Comparison of ENCODE assay signal across 8 cellular contexts in genomic region chr19:7869453-7869909, GRCh38. TPM values are rescaled to one million over a fixed set of nuclear protein-coding genes. Genes with fewer than 3 reads are reported as not detected.
DNase-seq lines count a peak whose midpoint lies in the region; ATAC-seq, FAIRE-seq and TF ChIP-seq lines count a peak whose summit lies in the region.

No MANE protein-coding gene starts in this region.

- intact Hi-C loops in GM12878 (cut with micrococcal nuclease; ENCODE audit: unreplicated experiment) (loop anchor here (2.0 kb wide), 1 partner anchor 33 kb away; the partner anchor contains the start of gene MAP2K7), kidney (cut with DNase I) (no loop called here)

- RAD21 ChIA-PET in GM12878 (lab: Charles Lee; ENCODE audit: unreplicated experiment) = interaction anchor here (0.6 to 1.7 kb wide), 5 partner anchors 34 to 301 kb away, joined by 3 to 8 read pairs (median 3); partner anchors contain the start of genes MAP2K7, SNAPC2 and TRAPPC5

- H3K9me3 ChIP-seq in SK-N-SH (no peaks in the 10 kb centered on the region), GM12878 (replicated peaks; ENCODE audit: control insufficient read depth, insufficient read depth, low read length) (no peaks in the 10 kb centered on the region; the same call in 2 of the 3 replicates), kidney (ENCODE audit: control insufficient read depth in 1 of 2, low read length in 2 of 2) (no peaks in the 10 kb centered on the region)

- H3F3A ChIP-seq in SK-N-SH (replicated peaks; ENCODE audit: insufficient read depth) = peaks cover 14% of the 10 kb centered on the region

- H3K4me2 ChIP-seq in SK-N-SH (no peak overlapping the region), GM12878 (ENCODE audit: control insufficient read depth, insufficient read depth) (peak overlapping the region; percentile 95)

- no peak for ATAC-seq in SK-N-SH treated with all-trans-retinoic acid at 6 μM for 48 hours
- ATAC-seq in HG03439 (IDR thresholded peaks at IDR 0.05; ENCODE audit: unreplicated experiment) = peak; percentile 65
- peak; percentile 64 for ATAC-seq in GM12878

- CTCF ChIA-PET in SK-N-SH (lab: Yijun Ruan, JAX) (interaction anchor here (1.0 to 1.9 kb wide), 3 partner anchors 16 to 189 kb away, joined by 3 to 5 read pairs (median 3); partner anchors contain the start of gene TRAPPC5), GM12878 (lab: Yijun Ruan, JAX) (interaction anchor here (0.6 to 2.0 kb wide), 20 partner anchors 8 to 480 kb away, joined by 3 to 19 read pairs (median 3); partner anchors contain the start of genes FCER2, MAP2K7, PET100 and SNAPC2)

- no peak for TF ChIP-seq EP300 in SK-N-SH (IDR thresholded peaks at IDR 0.05; ENCODE audit: borderline replicate concordance in 1 of 2, low read depth in 1 of 2, low read length in 1 of 2)
- no peak for TF ChIP-seq EP300 in GM12878 (IDR thresholded peaks at IDR 0.05; ENCODE audit: borderline replicate concordance in 1 of 2, control insufficient read depth in 1 of 2, low read depth in 2 of 2, low read length in 2 of 2)

- no peak for TF ChIP-seq RAD21 in SK-N-SH (IDR thresholded peaks at IDR 0.05; ENCODE audit: low read length)
- TF ChIP-seq RAD21 in GM12878 (IDR thresholded peaks at IDR 0.05; ENCODE audit: insufficient read depth, low read depth, low read length) = no peak

- WGBS in SK-N-SH (ENCODE audit: low lambda C conversion rate) = 83% methylated on average over 16 of the region's 47 CpGs
- 3% methylated on average over 47 of the region's 47 CpGs for WGBS in GM12878 (ENCODE audit: insufficient coverage, insufficient replicate concordance, low lambda C conversion rate, missing lambda C conversion rate)

- in situ Hi-C loops in GM12878 (cut with MboI) = no loop called here

- peaks cover 0 to 26% of the 10 kb centered on the region in 2 experiments; a peak in 2 of 4 replicates for H3K4me1 ChIP-seq in SK-N-SH (ENCODE audit: control insufficient read depth in 1 of 2, insufficient read depth in 2 of 2, low read depth in 1 of 2, low read length in 1 of 2)
- peaks cover 12% of the 10 kb centered on the region; the same call in 1 of the 2 replicates for H3K4me1 ChIP-seq in GM12878 (ENCODE audit: control insufficient read depth, insufficient read depth, low read length)
- H3K4me1 ChIP-seq in kidney (ENCODE audit: control insufficient read depth in 1 of 2, insufficient read depth in 1 of 2, low read depth in 1 of 2, low read length in 2 of 2) = peaks cover 3 to 8% of the 10 kb centered on the region in 2 donors

- DNase-seq in SK-N-SH (peak; percentile 84), T1000 (lab: John Stamatoyannopoulos, UW) (peak; percentile 69), GM12878 (ENCODE audit: low read depth, low spot score) (no peak), kidney (peak; percentile 91), superior temporal gyrus (ENCODE audit: extremely low spot score) (no peak)
- peak; percentile 81 for DNase-seq in stimulated activated CD4-positive, alpha-beta T cell treated with anti-CD3 and anti-CD28 coated beads, Interleukin-4, amount 100 ng/mL, for 1 hour

- H4K20me1 ChIP-seq in SK-N-SH (ENCODE audit: insufficient read depth) (no peaks in the 10 kb centered on the region), GM12878 (ENCODE audit: control insufficient read depth, insufficient read depth) (no peaks in the 10 kb centered on the region)

- H3K4me3 ChIP-seq in SK-N-SH (ENCODE audit: low read depth in 2 of 2, low read length in 1 of 2) = no peak overlapping the region
- H3K4me3 ChIP-seq in GM12878 = peak overlapping the region; percentile 48; the same call in 1 of the 2 replicates
- H3K4me3 ChIP-seq in kidney (ENCODE audit: low read length in 2 of 2) = peak overlapping the region in 1 of 2 donors; percentile 43

- POLR2A ChIA-PET in SK-N-SH (lab: Yijun Ruan, JAX) = interaction anchor here (1.9 kb wide), 1 partner anchor 51 kb away, joined by 8 read pairs; the partner anchor contains the start of gene SNAPC2
- POLR2A ChIA-PET in GM12878 (lab: Charles Lee) = interaction anchor here (0.8 to 1.8 kb wide), 3 partner anchors 10 to 51 kb away, joined by 3 to 5 read pairs (median 4); partner anchors contain the start of gene SNAPC2

- no peak overlapping the region for H3K9ac ChIP-seq in SK-N-SH
- H3K9ac ChIP-seq in GM12878 (ENCODE audit: control insufficient read depth, insufficient read depth, low read length) = no peak overlapping the region
- H3K9ac ChIP-seq in kidney (ENCODE audit: low read length in 2 of 2) = no peak overlapping the region

- no peak for TF ChIP-seq POLR2A in GM12878 (IDR thresholded peaks at IDR 0.05; ENCODE audit: low read depth, low read length)

- no peaks in the 10 kb centered on the region for H3K79me2 ChIP-seq in SK-N-SH (ENCODE audit: insufficient read depth)
- H3K79me2 ChIP-seq in GM12878 (ENCODE audit: control insufficient read depth, insufficient read depth, low read length) = no peaks in the 10 kb centered on the region

- no peak overlapping the region for H2AFZ ChIP-seq in SK-N-SH (ENCODE audit: low read depth)
- peak overlapping the region; percentile 88 for H2AFZ ChIP-seq in GM12878 (ENCODE audit: control insufficient read depth, low read depth, low read length)

- H3K36me3 ChIP-seq in SK-N-SH (replicated peaks in 1 of 2; ENCODE audit: control insufficient read depth in 1 of 2, insufficient read depth in 2 of 2, low read length in 1 of 2) (no peaks in the 10 kb centered on the region), GM12878 (ENCODE audit: control insufficient read depth in 2 of 2, insufficient read depth in 2 of 2, low read length in 1 of 2) (no peaks in the 10 kb centered on the region), kidney (ENCODE audit: control insufficient read depth in 1 of 2, insufficient read depth in 2 of 2, low read length in 2 of 2) (no peaks in the 10 kb centered on the region)

- H3K9me2 ChIP-seq in SK-N-SH = no peaks in the 10 kb centered on the region

- H3K27ac ChIP-seq in SK-N-SH (ENCODE audit: low read depth in 2 of 2, low read length in 1 of 2) (no peak overlapping the region), GM12878 (ENCODE audit: control insufficient read depth, insufficient read depth) (no peak overlapping the region), kidney (ENCODE audit: low read depth in 2 of 2, low read length in 2 of 2) (peak overlapping the region in 1 of 2 donors; percentile 71)

- BruUV-seq in GM12878 (replicated peaks; lab: Mats Ljungman, UMichigan) = no TSS peak

- SMC1A ChIA-PET in GM12878 (lab: Charles Lee; ENCODE audit: uncharacterized antibody, unreplicated experiment) = interaction anchor here (1.1 kb wide), 1 partner anchor 188 kb away, joined by 3 read pairs; the partner anchor contains the start of gene TRAPPC5

- H3K27me3 ChIP-seq in SK-N-SH (ENCODE audit: insufficient read depth) (no peaks in the 10 kb centered on the region), GM12878 (replicated peaks in 1 of 2; ENCODE audit: control insufficient read depth in 2 of 2, insufficient read depth in 2 of 2, low read length in 1 of 2) (peaks cover 3% of the 10 kb centered on the region in 2 experiments; a peak in 3 of 4 replicates)

- peak; percentile 95 for FAIRE-seq in GM12878 (lab: Jason Lieb, UNC)
- FAIRE-seq in kidney (lab: Jason Lieb, UNC) = no peak

- TF ChIP-seq CTCF in SK-N-SH (IDR thresholded peaks at IDR 0.05) = no peak
- TF ChIP-seq CTCF in GM12878 (IDR thresholded peaks at IDR 0.05 in 2 of 3, conservative IDR thresholded peaks at IDR 0.05 in 1 of 3; ENCODE audit: control insufficient read depth in 2 of 3, extremely low read depth in 1 of 3, insufficient read depth in 1 of 3, low read depth in 3 of 3, low read length in 3 of 3) = no peak
- TF ChIP-seq CTCF in kidney (IDR thresholded peaks at IDR 0.05; ENCODE audit: borderline replicate concordance, extremely low read depth, insufficient read depth) = no peak

RNA-seq across cellular contexts. Expression of gene PRR36, which starts 4.7 kb away (rescaled TPM):
- 0.10 and 0.18 TPM in 2 replicates for polyA plus RNA-seq in SK-N-SH (2012; rRNA removed)
- 0.23 and 0.29 TPM in 2 replicates for polyA plus RNA-seq in SK-N-SH (2012; cell fraction: cytosol; rRNA removed)
- 1.1 and 1.5 TPM in 2 replicates for polyA plus RNA-seq in SK-N-SH (2012; cell fraction: nucleus; rRNA removed)
- total RNA-seq in GM12878 (2013; cell fraction: nucleolus; rRNA removed) = not detected in 2 replicates
- not detected in 2 replicates for total RNA-seq in GM12878 (2014; rRNA removed)
- not detected in 2 replicates for total RNA-seq in GM12878 (2014; rRNA removed; fragmentation: Illumina TruSeq; extraction: Trizol)
- total RNA-seq in GM12878 (2021) = 0.11 TPM in 1 of 2 replicates, not detected in the other
- not detected for polyA plus RNA-seq in GM12878 (2011; ENCODE audit: low read depth)
- polyA plus RNA-seq in GM12878 (2011; rRNA removed) = not detected in 2 replicates
- not detected in 2 replicates for polyA plus RNA-seq in GM12878 (2011; cell fraction: cytosol; rRNA removed)
- 0.03 TPM in 1 of 2 replicates, not detected in the other for polyA plus RNA-seq in GM12878 (2011; cell fraction: nucleus; rRNA removed)
- 0.08 and 0.14 TPM in 2 replicates for polyA plus RNA-seq in GM12878 (2012)
- polyA plus RNA-seq in GM12878 (2014; fragmentation: Illumina TruSeq; extraction: Trizol) = not detected in 2 replicates
- not detected for polyA plus RNA-seq in GM12878 (2014; fragmentation: Nextera tagmentation; extraction: Ambion mirVana)
- 0.04 TPM in 1 of 2 replicates, not detected in the other for polyA plus RNA-seq in GM12878 (2014; rRNA removed)
- polyA plus RNA-seq in GM12878 (2016; fragmentation: Nextera tagmentation; extraction: Ambion mirVana) = not detected
- not detected in 2 replicates for polyA minus RNA-seq in GM12878 (2011; rRNA and poly(A)+ RNA removed)
- polyA minus RNA-seq in GM12878 (2011; cell fraction: cytosol; rRNA and poly(A)+ RNA removed) = not detected in 2 replicates
- not detected in 2 replicates for polyA minus RNA-seq in GM12878 (2011; cell fraction: nucleus; rRNA and poly(A)+ RNA removed)
- 4.2 TPM for total RNA-seq in kidney
- 1.1 TPM for polyA plus RNA-seq in kidney (ENCODE audit: insufficient read depth, low read depth, low replicate concordance)

RNA-seq across cellular contexts. Expression of gene LRRC8E, which starts 18.8 kb away (rescaled TPM):
- polyA plus RNA-seq in SK-N-SH (2012; rRNA removed) = 0.02 and 0.23 TPM in 2 replicates
- 0.03 and 0.16 TPM in 2 replicates for polyA plus RNA-seq in SK-N-SH (2012; cell fraction: cytosol; rRNA removed)
- polyA plus RNA-seq in SK-N-SH (2012; cell fraction: nucleus; rRNA removed) = 0.08 and 0.15 TPM in 2 replicates
- not detected in 2 replicates for total RNA-seq in GM12878 (2013; cell fraction: nucleolus; rRNA removed)
- not detected in 2 replicates for total RNA-seq in GM12878 (2014; rRNA removed)
- not detected in 2 replicates for total RNA-seq in GM12878 (2014; rRNA removed; fragmentation: Illumina TruSeq; extraction: Trizol)
- total RNA-seq in GM12878 (2021) = 0.16 TPM in 1 of 2 replicates, not detected in the other
- polyA plus RNA-seq in GM12878 (2011; ENCODE audit: low read depth) = 0.05 TPM
- 0.04 TPM in 1 of 2 replicates, not detected in the other for polyA plus RNA-seq in GM12878 (2011; rRNA removed)
- not detected in 2 replicates for polyA plus RNA-seq in GM12878 (2011; cell fraction: cytosol; rRNA removed)
- not detected in 2 replicates for polyA plus RNA-seq in GM12878 (2011; cell fraction: nucleus; rRNA removed)
- polyA plus RNA-seq in GM12878 (2012) = 0.20 TPM in 1 of 2 replicates, not detected in the other
- polyA plus RNA-seq in GM12878 (2014; fragmentation: Illumina TruSeq; extraction: Trizol) = not detected in 2 replicates
- not detected for polyA plus RNA-seq in GM12878 (2014; fragmentation: Nextera tagmentation; extraction: Ambion mirVana)
- polyA plus RNA-seq in GM12878 (2014; rRNA removed) = 0.11 and 0.32 TPM in 2 replicates
- polyA plus RNA-seq in GM12878 (2016; fragmentation: Nextera tagmentation; extraction: Ambion mirVana) = under 1 TPM in 1 of 2 experiments, not detected in 1; 0.25 TPM
- polyA minus RNA-seq in GM12878 (2011; rRNA and poly(A)+ RNA removed) = not detected in 2 replicates
- polyA minus RNA-seq in GM12878 (2011; cell fraction: cytosol; rRNA and poly(A)+ RNA removed) = not detected in 2 replicates
- 0.10 and 1.1 TPM in 2 replicates for polyA minus RNA-seq in GM12878 (2011; cell fraction: nucleus; rRNA and poly(A)+ RNA removed)
- total RNA-seq in kidney = 9.1 TPM
- polyA plus RNA-seq in kidney (ENCODE audit: insufficient read depth, low read depth, low replicate concordance) = 2.2 TPM

RNA-seq across cellular contexts. Expression of gene MAP2K7, which starts 34.2 kb away (rescaled TPM):
- polyA plus RNA-seq in SK-N-SH (2012; rRNA removed) (13.0 and 13.6 TPM in 2 replicates), GM12878 (2011; rRNA removed) (5.6 and 9.0 TPM in 2 replicates), GM12878 (2014; fragmentation: Illumina TruSeq; extraction: Trizol) (4.2 and 8.0 TPM in 2 replicates), GM12878 (2014; fragmentation: Nextera tagmentation; extraction: Ambion mirVana) (under 1 TPM; 0.34 to 0.95 TPM), GM12878 (2014; rRNA removed) (25.9 and 31.2 TPM in 2 replicates), GM12878 (2016; fragmentation: Nextera tagmentation; extraction: Ambion mirVana) (1 to 10 TPM; 3.5 to 4.5 TPM), kidney (ENCODE audit: insufficient read depth, low read depth, low replicate concordance) (16.7 TPM)
- polyA plus RNA-seq in SK-N-SH (2012; cell fraction: cytosol; rRNA removed) = 6.2 and 9.7 TPM in 2 replicates
- polyA plus RNA-seq in SK-N-SH (2012; cell fraction: nucleus; rRNA removed) = 49.6 and 65.3 TPM in 2 replicates
- total RNA-seq in GM12878 (2013; cell fraction: nucleolus; rRNA removed) = 19.3 and 24.7 TPM in 2 replicates
- total RNA-seq in GM12878 (2014; rRNA removed) (9.7 and 13.4 TPM in 2 replicates), GM12878 (2014; rRNA removed; fragmentation: Illumina TruSeq; extraction: Trizol) (4.8 and 5.5 TPM in 2 replicates), GM12878 (2021) (30.6 and 32.2 TPM in 2 replicates), kidney (37.0 TPM)
- 7.9 TPM for polyA plus RNA-seq in GM12878 (2011; ENCODE audit: low read depth)
- polyA plus RNA-seq in GM12878 (2011; cell fraction: cytosol; rRNA removed) = 10.8 and 18.3 TPM in 2 replicates
- polyA plus RNA-seq in GM12878 (2011; cell fraction: nucleus; rRNA removed) = 37.2 and 41.6 TPM in 2 replicates
- polyA plus RNA-seq in GM12878 (2012) = 20.1 and 27.9 TPM in 2 replicates
- polyA minus RNA-seq in GM12878 (2011; rRNA and poly(A)+ RNA removed) = 5.4 and 11.6 TPM in 2 replicates
- polyA minus RNA-seq in GM12878 (2011; cell fraction: cytosol; rRNA and poly(A)+ RNA removed) = 6.0 and 10.7 TPM in 2 replicates
- 9.4 and 11.8 TPM in 2 replicates for polyA minus RNA-seq in GM12878 (2011; cell fraction: nucleus; rRNA and poly(A)+ RNA removed)

RNA-seq across cellular contexts. Expression of gene EVI5L, which starts 39.5 kb away (rescaled TPM):
- polyA plus RNA-seq in SK-N-SH (2012; rRNA removed) (8.5 and 9.7 TPM in 2 replicates), GM12878 (2011; rRNA removed) (1.9 and 4.3 TPM in 2 replicates), GM12878 (2014; fragmentation: Illumina TruSeq; extraction: Trizol) (3.4 and 5.5 TPM in 2 replicates), GM12878 (2014; fragmentation: Nextera tagmentation; extraction: Ambion mirVana) (under 1 TPM; 0.23 to 0.33 TPM), GM12878 (2014; rRNA removed) (10.4 and 10.8 TPM in 2 replicates), GM12878 (2016; fragmentation: Nextera tagmentation; extraction: Ambion mirVana) (1 to 10 TPM; 2.0 to 4.6 TPM), kidney (ENCODE audit: insufficient read depth, low read depth, low replicate concordance) (14.5 TPM)
- polyA plus RNA-seq in SK-N-SH (2012; cell fraction: cytosol; rRNA removed) = 4.9 and 8.5 TPM in 2 replicates
- 16.4 and 17.9 TPM in 2 replicates for polyA plus RNA-seq in SK-N-SH (2012; cell fraction: nucleus; rRNA removed)
- total RNA-seq in GM12878 (2013; cell fraction: nucleolus; rRNA removed) = 11.0 and 11.1 TPM in 2 replicates
- total RNA-seq in GM12878 (2014; rRNA removed) (8.2 and 8.8 TPM in 2 replicates), GM12878 (2014; rRNA removed; fragmentation: Illumina TruSeq; extraction: Trizol) (5.7 and 6.4 TPM in 2 replicates), GM12878 (2021) (11.6 and 13.8 TPM in 2 replicates), kidney (15.9 TPM)
- 2.1 TPM for polyA plus RNA-seq in GM12878 (2011; ENCODE audit: low read depth)
- polyA plus RNA-seq in GM12878 (2011; cell fraction: cytosol; rRNA removed) = 7.1 and 7.3 TPM in 2 replicates
- 7.9 and 9.6 TPM in 2 replicates for polyA plus RNA-seq in GM12878 (2011; cell fraction: nucleus; rRNA removed)
- 5.7 and 6.0 TPM in 2 replicates for polyA plus RNA-seq in GM12878 (2012)
- polyA minus RNA-seq in GM12878 (2011; rRNA and poly(A)+ RNA removed) = 4.2 and 12.3 TPM in 2 replicates
- polyA minus RNA-seq in GM12878 (2011; cell fraction: cytosol; rRNA and poly(A)+ RNA removed) = 1.3 and 2.2 TPM in 2 replicates
- polyA minus RNA-seq in GM12878 (2011; cell fraction: nucleus; rRNA and poly(A)+ RNA removed) = 4.1 and 6.5 TPM in 2 replicates

RNA-seq across cellular contexts. Expression of gene TGFBR3L, which starts 45.1 kb away (rescaled TPM):
- polyA plus RNA-seq in SK-N-SH (2012; rRNA removed) (0.78 and 0.87 TPM in 2 replicates), GM12878 (2011; rRNA removed) (not detected in 2 replicates), GM12878 (2014; fragmentation: Illumina TruSeq; extraction: Trizol) (not detected in 2 replicates), GM12878 (2014; fragmentation: Nextera tagmentation; extraction: Ambion mirVana) (not detected), GM12878 (2014; rRNA removed) (0.55 TPM in 1 of 2 replicates, not detected in the other), GM12878 (2016; fragmentation: Nextera tagmentation; extraction: Ambion mirVana) (under 1 TPM in 1 of 2 experiments, not detected in 1; 0.20 TPM), kidney (ENCODE audit: insufficient read depth, low read depth, low replicate concordance) (1.5 TPM)
- polyA plus RNA-seq in SK-N-SH (2012; cell fraction: cytosol; rRNA removed) = 0.71 and 0.79 TPM in 2 replicates
- polyA plus RNA-seq in SK-N-SH (2012; cell fraction: nucleus; rRNA removed) = 2.3 and 5.0 TPM in 2 replicates
- not detected in 2 replicates for total RNA-seq in GM12878 (2013; cell fraction: nucleolus; rRNA removed)
- total RNA-seq in GM12878 (2014; rRNA removed) (not detected in 2 replicates), GM12878 (2014; rRNA removed; fragmentation: Illumina TruSeq; extraction: Trizol) (not detected in 2 replicates), GM12878 (2021) (0.16 and 0.23 TPM in 2 replicates), kidney (0.44 TPM)
- polyA plus RNA-seq in GM12878 (2011; ENCODE audit: low read depth) = not detected
- polyA plus RNA-seq in GM12878 (2011; cell fraction: cytosol; rRNA removed) = 0.15 TPM in 1 of 2 replicates, not detected in the other
- polyA plus RNA-seq in GM12878 (2011; cell fraction: nucleus; rRNA removed) = 0.09 and 0.15 TPM in 2 replicates
- 0.15 TPM in 1 of 2 replicates, not detected in the other for polyA plus RNA-seq in GM12878 (2012)
- not detected in 2 replicates for polyA minus RNA-seq in GM12878 (2011; rRNA and poly(A)+ RNA removed)
- polyA minus RNA-seq in GM12878 (2011; cell fraction: cytosol; rRNA and poly(A)+ RNA removed) = not detected in 2 replicates
- polyA minus RNA-seq in GM12878 (2011; cell fraction: nucleus; rRNA and poly(A)+ RNA removed) = 1.2 TPM in 1 of 2 replicates, not detected in the other

Comparison
In these comparisons a context has a peak if more than half of its experiments do, and no peak if none do; other contexts are left out.
1. DNase-seq: peak in SK-N-SH (single experiment), T1000 (single experiment), kidney (single experiment) and stimulated activated CD4-positive, alpha-beta T cell treated with anti-CD3 and anti-CD28 coated beads, Interleukin-4, amount 100 ng/mL, for 1 hour (single experiment); none in GM12878 (single experiment) and superior temporal gyrus (single experiment).